16 cellular contexts compared by ENCODE assay signal in genomic region chr3:127442551-127442950, GRCh38.
"Had no signal": no experiment of that assay in that cellular context is flagged by ENCODE, and none has a peak within 500 bp of the region (broad histone marks: within the 10 kb centered on the region; RNA-seq: fewer than 3 reads in every experiment).

No MANE protein-coding gene starts in this region.

- DNase-seq: activated CD4-positive, alpha-beta T cell treated with anti-CD3 and anti-CD28 coated beads for 48 hours; activated CD8-positive, alpha-beta memory T cell treated with anti-CD3 and anti-CD28 coated beads, Interleukin-2, amount 50 U/mL, for 4 hours; activated CD8-positive, alpha-beta T cell treated with anti-CD3 and anti-CD28 coated beads, Interleukin-2, amount 10 ng/mL, durations not matched to agents 7 days and 5 days; activated naive CD4-positive, alpha-beta T cell treated with anti-CD3 and anti-CD28 coated beads for 36 hours; activated T-cell treated with anti-CD3 and anti-CD28 coated beads, Interleukin-2, amount 50 U/mL, for 72 hours; mesenchymal stem cell; stimulated activated CD4-positive, alpha-beta T cell treated with anti-CD3 and anti-CD28 coated beads, Interleukin-15, amount 100 ng/mL, for 24 hours; stimulated activated CD4-positive, alpha-beta T cell treated with anti-CD3 and anti-CD28 coated beads, Interleukin-4, amount 100 ng/mL, for 1 hour; stimulated activated naive CD4-positive, alpha-beta T cell; substantia nigra; WERI-Rb-1 had no signal

- H3K36me3 ChIP-seq: left lung, pancreas, tibial nerve, WERI-Rb-1 had no signal

- H3K9me3 ChIP-seq: left lung, pancreas, tibial nerve had no signal

- ATAC-seq: activated CD8-positive, alpha-beta T cell treated with anti-CD3 and anti-CD28 coated beads, Interleukin-2, amount 10 ng/mL, durations not matched to agents 7 days and 5 days; activated T-cell treated with anti-CD3 and anti-CD28 coated beads, Interleukin-2, amount 50 U/mL, for 72 hours; left lung; pancreas; T-helper 17 cell had no signal

- H3K27ac Mint-ChIP-seq: activated CD8-positive, alpha-beta T cell treated with anti-CD3 and anti-CD28 coated beads, Interleukin-2, amount 10 ng/mL, durations not matched to agents 7 days and 5 days; activated naive CD4-positive, alpha-beta T cell treated with anti-CD3 and anti-CD28 coated beads for 36 hours; activated T-cell treated with anti-CD3 and anti-CD28 coated beads, Interleukin-2, amount 50 U/mL, for 72 hours; T-helper 17 cell had no signal

- H3K4me3 Mint-ChIP-seq: activated CD8-positive, alpha-beta T cell treated with anti-CD3 and anti-CD28 coated beads, Interleukin-2, amount 10 ng/mL, durations not matched to agents 7 days and 5 days; activated naive CD4-positive, alpha-beta T cell treated with anti-CD3 and anti-CD28 coated beads for 36 hours; activated T-cell treated with anti-CD3 and anti-CD28 coated beads, Interleukin-2, amount 50 U/mL, for 72 hours; T-helper 17 cell had no signal

- H3K4me3 ChIP-seq: dorsolateral prefrontal cortex, left lung, pancreas, tibial nerve had no signal

- H3K27ac ChIP-seq: dorsolateral prefrontal cortex, left lung, pancreas, tibial nerve, WERI-Rb-1 had no signal

- H3K27me3 ChIP-seq: dorsolateral prefrontal cortex, left lung, pancreas, tibial nerve had no signal

- H3K4me1 ChIP-seq: left lung, pancreas, tibial nerve had no signal

- H3K9me3 Mint-ChIP-seq: activated naive CD4-positive, alpha-beta T cell treated with anti-CD3 and anti-CD28 coated beads for 36 hours; activated T-cell treated with anti-CD3 and anti-CD28 coated beads, Interleukin-2, amount 50 U/mL, for 72 hours had no signal
